In genomic region chr3:13161021-13161759, GRCh38 we compare ENCODE assay signal across 1 cellular context.
TF ChIP-seq lines count a peak whose summit lies in the region.

No MANE protein-coding gene starts in this region.

TF ChIP-seq in GM23338, 12 proteins besides CTCF, POLR2A, EP300 and RAD21 (continued from another document):
- TF ChIP-seq ZNF462 (CRISPR knock-in tag; IDR thresholded peaks at IDR 0.05), result no peak
- TF ChIP-seq STAT1 (IDR thresholded peaks at IDR 0.05; ENCODE audit: unreplicated experiment), result no peak
- no peak for TF ChIP-seq POLR2AphosphoS5 (IDR thresholded peaks at IDR 0.05; ENCODE audit: low read depth)
- no peak for TF ChIP-seq ZNF331 (CRISPR knock-in tag; IDR thresholded peaks at IDR 0.05; ENCODE audit: low read depth)
- TF ChIP-seq JUNB (IDR thresholded peaks at IDR 0.05; ENCODE audit: unreplicated experiment), result no peak
- no peak for TF ChIP-seq EZH2 (IDR thresholded peaks at IDR 0.05; ENCODE audit: low read depth, unreplicated experiment)
- TF ChIP-seq EZH2phosphoT487 (IDR thresholded peaks at IDR 0.05; ENCODE audit: unreplicated experiment), result no peak
